ENCODE assay signal across 13 cellular contexts in genomic region chr2:237449193-237449797, GRCh38. TPM values are rescaled to one million over a fixed set of nuclear protein-coding genes. Genes with fewer than 3 reads are reported as not detected.
DNase-seq lines count a peak whose midpoint lies in the region; ATAC-seq and TF ChIP-seq lines count a peak whose summit lies in the region.
"Had no signal": no experiment of that assay in that cellular context is flagged by ENCODE, and none has a peak within 500 bp of the region (broad histone marks: within the 10 kb centered on the region; RNA-seq: fewer than 3 reads in every experiment).

No MANE protein-coding gene starts in this region.

- dilution Hi-C loops in mammary epithelial cell (cut with HindIII; ENCODE audit: low sequenced_read_pairs): no loop called here

- in situ Hi-C loops in mammary epithelial cell (cut with MboI; ENCODE audit: low sequenced_read_pairs in 2 of 2): no loop called here

- CTCF ChIA-PET in mammary epithelial cell (lab: Charles Lee; ENCODE audit: low non-redundant PET): interaction anchor here (0.6 kb wide), 1 partner anchor 28 kb away, joined by 3 read pairs; no protein-coding TSS in a partner anchor

- H3K4me2 ChIP-seq in hepatocyte (peak overlapping the region; percentile 37), GM23338 (no peak overlapping the region), mammary epithelial cell (ENCODE audit: insufficient read depth, low read depth, low read length) (no peak overlapping the region)

- H3K4me3 Mint-ChIP-seq in GM23338: no peak overlapping the region
- H3K4me3 Mint-ChIP-seq: neural crest cell had no signal

- no peak for TF ChIP-seq CTCF in ascending aorta (IDR thresholded peaks at IDR 0.05)
- TF ChIP-seq CTCF in hepatocyte (IDR thresholded peaks at IDR 0.05; ENCODE audit: poor library complexity): no peak
- TF ChIP-seq CTCF in spleen (IDR thresholded peaks at IDR 0.05 in 8 of 11, conservative IDR thresholded peaks at IDR 0.05 in 3 of 11): no peak
- no peak for TF ChIP-seq CTCF in GM23338 (conservative IDR thresholded peaks at IDR 0.05; ENCODE audit: low read depth in 2 of 2)
- TF ChIP-seq CTCF in mammary epithelial cell (conservative IDR thresholded peaks at IDR 0.05 in 1 of 2, IDR thresholded peaks at IDR 0.05 in 1 of 2; ENCODE audit: extremely low read depth in 1 of 2, insufficient read depth in 1 of 2, low read depth in 1 of 2, low read length in 2 of 2): no peak

- H3K27ac Mint-ChIP-seq in GM23338: no peak overlapping the region
- H3K27ac Mint-ChIP-seq: H9 had no signal

- BruUV-seq in mammary epithelial cell (replicated peaks; lab: Mats Ljungman, UMichigan): no TSS peak

- H3K9me3 ChIP-seq in ascending aorta (no peaks in the 10 kb centered on the region), hepatocyte (ENCODE audit: low read depth) (no peaks in the 10 kb centered on the region), spleen (no peaks in the 10 kb centered on the region), mammary epithelial cell (replicated peaks; ENCODE audit: insufficient read depth, low read length) (no peaks in the 10 kb centered on the region)

- no peaks in the 10 kb centered on the region for H3K9me2 ChIP-seq in hepatocyte (replicated peaks; ENCODE audit: insufficient read depth)
- H3K9me2 ChIP-seq in GM23338 (ENCODE audit: insufficient read depth): no peaks in the 10 kb centered on the region

- peaks cover 11% of the 10 kb centered on the region for H3K27me3 Mint-ChIP-seq in GM23338 (ENCODE audit: insufficient read depth, low read depth, poor library complexity)

- H3K36me3 ChIP-seq in ascending aorta (no peaks in the 10 kb centered on the region), hepatocyte (replicated peaks; ENCODE audit: insufficient read depth, low read depth) (no peaks in the 10 kb centered on the region), spleen (no peaks in the 10 kb centered on the region), GM23338 (ENCODE audit: insufficient read depth) (no peaks in the 10 kb centered on the region), mammary epithelial cell (ENCODE audit: insufficient read depth, low read length) (no peaks in the 10 kb centered on the region)

- H3K4me1 ChIP-seq in ascending aorta (peaks cover 9 to 14% of the 10 kb centered on the region in 2 donors), hepatocyte (ENCODE audit: insufficient read depth) (peaks cover 5% of the 10 kb centered on the region), spleen (peaks cover 0 to 28% (median 10%) of the 10 kb centered on the region in 6 donors), GM23338 (ENCODE audit: insufficient read depth) (peaks cover 16% of the 10 kb centered on the region), mammary epithelial cell (ENCODE audit: insufficient read depth, low read length) (no peaks in the 10 kb centered on the region)

- no peak for TF ChIP-seq POLR2A in spleen (IDR thresholded peaks at IDR 0.05)

- H3K27me3 ChIP-seq in ascending aorta: no peaks in the 10 kb centered on the region
- H3K27me3 ChIP-seq in hepatocyte: no peaks in the 10 kb centered on the region
- H3K27me3 ChIP-seq in spleen (replicated peaks in 1 of 7): peaks cover 0 to 74% (median 5%) of the 10 kb centered on the region in 7 donors
- H3K27me3 ChIP-seq in GM23338 (ENCODE audit: insufficient read depth): no peaks in the 10 kb centered on the region
- no peaks in the 10 kb centered on the region for H3K27me3 ChIP-seq in mammary epithelial cell (ENCODE audit: insufficient read depth, low read length)

- H3K4me3 ChIP-seq in ascending aorta: peak overlapping the region in 1 of 2 donors; percentile 43
- no peak overlapping the region for H3K4me3 ChIP-seq in hepatocyte
- H3K4me3 ChIP-seq in spleen: no peak overlapping the region
- no peak overlapping the region for H3K4me3 ChIP-seq in GM23338
- no peak overlapping the region for H3K4me3 ChIP-seq in mammary epithelial cell (replicated peaks in 1 of 3; ENCODE audit: insufficient read depth in 1 of 3, low read depth in 2 of 3, low read length in 3 of 3)

- peaks cover 19% of the 10 kb centered on the region for H3K4me1 Mint-ChIP-seq in GM23338
- H3K4me1 Mint-ChIP-seq: neural crest cell had no signal

- H2AFZ ChIP-seq in hepatocyte (no peak overlapping the region), GM23338 (no peak overlapping the region), mammary epithelial cell (ENCODE audit: low read depth, low read length) (no peak overlapping the region)

- 56% methylated on average over 11 of the region's 11 CpGs for WGBS in hepatocyte (ENCODE audit: low lambda C conversion rate, missing lambda C conversion rate)
- 17 to 27% (median 19%) methylated on average over 10 to 11 of the region's 11 CpGs for WGBS in spleen, 5 donors
- 89% methylated on average over 10 of the region's 11 CpGs for WGBS in mammary epithelial cell (ENCODE audit: low coverage, missing lambda C conversion rate)

- H3K27ac ChIP-seq in ascending aorta (peak overlapping the region; percentile 85 to 90), hepatocyte (peak overlapping the region; percentile 43), spleen (peak overlapping the region in 7 of 8 donors; percentile 22 to 69 (median 60)), GM23338 (ENCODE audit: low read depth) (no peak overlapping the region), mammary epithelial cell (ENCODE audit: insufficient read depth, low read depth, low read length) (no peak overlapping the region)

- H3K9me3 Mint-ChIP-seq in GM23338: peaks cover 2% of the 10 kb centered on the region; the same call in 1 of the 3 replicates
- H3K9me3 Mint-ChIP-seq: neural crest cell had no signal

- H3K79me2 ChIP-seq in hepatocyte (no peaks in the 10 kb centered on the region), GM23338 (replicated peaks; ENCODE audit: insufficient read depth) (no peaks in the 10 kb centered on the region), mammary epithelial cell (ENCODE audit: insufficient read depth, low read length) (no peaks in the 10 kb centered on the region)

- H4K20me1 ChIP-seq in hepatocyte (ENCODE audit: insufficient read depth, poor library complexity, severe bottlenecking) (no peaks in the 10 kb centered on the region), GM23338 (replicated peaks; ENCODE audit: insufficient read depth) (no peaks in the 10 kb centered on the region), mammary epithelial cell (ENCODE audit: insufficient read depth, low read length) (no peaks in the 10 kb centered on the region)

- no peaks in the 10 kb centered on the region for H3F3A ChIP-seq in GM23338 (replicated peaks; ENCODE audit: low read depth)

- no peak for ATAC-seq in GM23338

- no peaks in the 10 kb centered on the region for H3K36me3 Mint-ChIP-seq in GM23338 (ENCODE audit: low read depth)

- H3K9ac ChIP-seq in mammary epithelial cell (ENCODE audit: insufficient read depth, low read length): no peak overlapping the region

- intact Hi-C loops in ascending aorta (cut with DNase I): no loop called here
- intact Hi-C loops in spleen (cut with DNase I; ENCODE audit: low total_unique reads): no loop called here
- intact Hi-C loops in mammary epithelial cell (cut with micrococcal nuclease): no loop called here

- DNase-seq in H4 (ENCODE audit: low spot score) (peak; percentile 43), ascending aorta (ENCODE audit: low spot score in 2 of 2) (peak; percentile 67 to 92), hepatocyte (ENCODE audit: low spot score) (no peak), spleen (no peak), NCI-H748 (lab: John Stamatoyannopoulos, UW; ENCODE audit: unreplicated experiment) (no peak), GM23338 (ENCODE audit: low spot score) (no peak), COR-L47 (lab: John Stamatoyannopoulos, UW) (no peak), mammary epithelial cell (no peak)
- DNase-seq: DND-41; H9; NCI-H2227 treated with DMSO at 0.1 percent for 48 hours; stimulated activated CD4-positive, alpha-beta T cell treated with anti-CD3 and anti-CD28 coated beads, Interleukin-4, amount 100 ng/mL, for 4 hours had no signal

TF ChIP-seq in GM23338, 12 proteins besides CTCF, POLR2A, EP300 and RAD21 (continues in another document):
- no peak for TF ChIP-seq POLR2AphosphoS5 (IDR thresholded peaks at IDR 0.05; ENCODE audit: low read depth)
- TF ChIP-seq EZH2phosphoT487 (IDR thresholded peaks at IDR 0.05; ENCODE audit: unreplicated experiment): no peak
- no peak for TF ChIP-seq EZH2 (IDR thresholded peaks at IDR 0.05; ENCODE audit: low read depth, unreplicated experiment)

RNA-seq across cellular contexts. Expression of gene COL6A3, which starts 35.3 kb away (rescaled TPM):
- total RNA-seq in H4 (2014; rRNA removed; shearing (Covaris generic)): 202 and 204 TPM in 2 replicates
- total RNA-seq in ascending aorta (156 TPM), hepatocyte (158 and 250 TPM in 2 replicates), spleen (100 to 1,000 TPM in 3 of 7 donors, 10 to 100 TPM in 4; 40.9 to 146 (median 77.7) TPM), mammary epithelial cell (1 to 10 TPM in 1 of 2 donors, under 1 TPM in 1; 0.14 to 7.2 TPM)
- polyA plus RNA-seq in hepatocyte (70.7 and 80.7 TPM in 2 replicates), spleen (1 to 10 TPM; 8.3 to 9.9 (median 9.5) TPM), GM23338 (2016; fragmentation: Nextera tagmentation; extraction: Ambion mirVana) (1.2 TPM in 2 replicates), mammary epithelial cell (0.16 TPM)
- 7.3 and 8.7 TPM in 2 replicates for total RNA-seq in GM23338 (2014; rRNA removed; shearing (Covaris generic))
- 0.57 TPM for polyA minus RNA-seq in mammary epithelial cell

RNA-seq across cellular contexts. Expression of gene MLPH, which starts 37.8 kb away (rescaled TPM):
- 7.7 and 9.9 TPM in 2 replicates for total RNA-seq in H4 (2014; rRNA removed; shearing (Covaris generic))
- total RNA-seq in ascending aorta (91.0 TPM), hepatocyte (10.0 and 12.3 TPM in 2 replicates), spleen (1 to 10 TPM in 1 of 7 donors, under 1 TPM in 3, not detected in 3; 0.29 to 1.4 (median 0.52) TPM), mammary epithelial cell (1 to 10 TPM; 2.8 to 7.2 TPM)
- polyA plus RNA-seq in hepatocyte (5.6 and 6.7 TPM in 2 replicates), spleen (1 to 10 TPM in 1 of 3 donors, under 1 TPM in 2; 0.09 to 1.4 (median 0.26) TPM), GM23338 (2016; fragmentation: Nextera tagmentation; extraction: Ambion mirVana) (13.6 and 14.7 TPM in 2 replicates), mammary epithelial cell (16.1 TPM)
- 15.7 and 16.5 TPM in 2 replicates for total RNA-seq in GM23338 (2014; rRNA removed; shearing (Covaris generic))
- 24.1 TPM for polyA minus RNA-seq in mammary epithelial cell
- total RNA-seq: neural crest cell had no signal

Comparison
In these comparisons a context has a peak if more than half of its experiments do, and no peak if none do; other contexts are left out.
1. DNase-seq: peak in H4 (single experiment) and ascending aorta (2 of 2); none in hepatocyte (single experiment), spleen (single experiment), NCI-H748 (single experiment), GM23338 (single experiment), COR-L47 (single experiment) and mammary epithelial cell (single experiment).
2. H3K27ac ChIP-seq: peak in ascending aorta (2 of 2), hepatocyte (single experiment) and spleen (7 of 8); none in GM23338 (single experiment) and mammary epithelial cell (single experiment).